In the genomic region with DNA sequence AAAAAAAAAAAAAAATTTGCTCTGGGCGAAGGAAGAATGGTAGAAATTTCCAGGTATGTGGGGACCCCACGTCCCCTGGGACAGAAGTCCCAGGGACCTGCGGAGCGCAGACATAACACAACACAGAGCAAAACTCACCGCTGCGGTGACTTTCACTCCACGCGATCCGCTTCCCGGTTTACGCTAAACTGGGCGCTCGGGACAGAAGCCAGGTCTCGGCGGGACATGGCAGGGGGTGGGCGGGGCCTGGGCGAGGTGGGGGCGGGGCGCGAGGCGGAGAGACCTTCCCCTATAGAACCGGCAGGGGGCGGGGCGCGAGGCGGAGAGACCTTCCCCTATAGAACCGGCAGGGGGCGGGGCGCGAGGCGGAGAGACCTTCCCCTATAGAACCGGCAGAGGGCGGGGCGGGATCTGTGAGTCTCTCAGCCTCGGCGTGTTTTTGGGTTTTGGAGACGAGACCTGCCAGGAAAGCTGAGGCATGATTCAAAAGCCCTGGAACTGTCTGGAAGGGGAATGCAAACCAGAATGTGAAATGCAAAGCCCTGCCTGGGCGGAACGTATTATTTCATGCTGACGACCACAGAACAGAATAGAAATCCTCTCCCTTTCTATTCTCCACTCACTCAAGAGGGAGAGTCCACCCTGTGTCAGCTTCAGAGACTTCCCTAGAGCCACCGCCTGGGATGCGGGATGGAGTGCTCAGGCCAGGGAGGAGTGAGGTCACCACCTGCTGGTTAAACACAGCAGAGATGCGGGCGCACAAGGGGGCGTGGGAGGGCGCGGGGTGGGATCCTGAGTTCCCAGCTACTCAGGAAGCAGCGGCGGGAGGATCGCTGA, we compare ENCODE assay signal across 8 cellular contexts.
DNase-seq lines count a peak whose midpoint lies in the region; ATAC-seq, FAIRE-seq and TF ChIP-seq lines count a peak whose summit lies in the region.

No MANE protein-coding gene starts in this region.

- peaks cover 15% of the 10 kb centered on the region for H3K36me3 Mint-ChIP-seq in nephron (ENCODE audit: low read depth)
- peaks cover 10% of the 10 kb centered on the region for H3K36me3 Mint-ChIP-seq in stimulated activated memory B cell treated with anti-CD40 and anti-IgM and Interleukin-4, amounts not matched to agents 10 μg/mL and 1 μg/mL and 100 μg/mL, for 72 hours

- peak; percentile 36 for TF ChIP-seq CTCF in GM13977 (IDR thresholded peaks at IDR 0.05; ENCODE audit: extremely low read depth, insufficient read depth, missing control alignments)
- TF ChIP-seq CTCF in fibroblast of pulmonary artery (IDR thresholded peaks at IDR 0.05; ENCODE audit: low read length, missing control alignments) = peak; percentile 13
- TF ChIP-seq CTCF in nephron (IDR thresholded peaks at IDR 0.05; ENCODE audit: unreplicated experiment in 3 of 3) = peak; percentile 83 to 88 (median 84)

- H3K9me3 Mint-ChIP-seq in nephron = peaks cover 13% of the 10 kb centered on the region
- peaks cover 11% of the 10 kb centered on the region for H3K9me3 Mint-ChIP-seq in stimulated activated memory B cell treated with anti-CD40 and anti-IgM and Interleukin-4, amounts not matched to agents 10 μg/mL and 1 μg/mL and 100 μg/mL, for 72 hours

- H3K4me3 Mint-ChIP-seq in nephron = peak overlapping the region; percentile 83 to 92 (median 87)
- peak overlapping the region; percentile 65 for H3K4me3 Mint-ChIP-seq in stimulated activated memory B cell treated with anti-CD40 and anti-IgM and Interleukin-4, amounts not matched to agents 10 μg/mL and 1 μg/mL and 100 μg/mL, for 72 hours

- DNase-seq in GM13977 (ENCODE audit: low spot score) = peak; percentile 77
- DNase-seq in RCC 7860 (ENCODE audit: low spot score) = peak; percentile 44
- peak; percentile 73 for DNase-seq in activated effector memory CD4-positive, alpha-beta T cell treated with Interleukin-2 at 50 U/mL for 16 hours
- DNase-seq in fibroblast of pulmonary artery (ENCODE audit: low read depth) = peak; percentile 83
- DNase-seq in SIG-M5 treated with dmso at 0.1 percent for 504 hours (lab: John Stamatoyannopoulos, UW; ENCODE audit: unreplicated experiment) = no peak
- no peak for DNase-seq in NK-92 (lab: John Stamatoyannopoulos, UW; ENCODE audit: unreplicated experiment)

- H3K27me3 Mint-ChIP-seq in nephron (ENCODE audit: low read depth) = peaks cover 3% of the 10 kb centered on the region
- H3K27me3 Mint-ChIP-seq in stimulated activated memory B cell treated with anti-CD40 and anti-IgM and Interleukin-4, amounts not matched to agents 10 μg/mL and 1 μg/mL and 100 μg/mL, for 72 hours = peaks cover 24% of the 10 kb centered on the region

- in situ Hi-C loops in GM13977 (cut with MboI; ENCODE audit: low pct_unique_long_range_greater_than_20kb, low sequenced_read_pairs, unreplicated experiment) = no loop called here

- H3K4me3 ChIP-seq in fibroblast of pulmonary artery (replicated peaks; ENCODE audit: low read depth, low read length) = peak overlapping the region; percentile 64

- peaks cover 5% of the 10 kb centered on the region for H3K4me1 Mint-ChIP-seq in nephron
- no peaks in the 10 kb centered on the region for H3K4me1 Mint-ChIP-seq in stimulated activated memory B cell treated with anti-CD40 and anti-IgM and Interleukin-4, amounts not matched to agents 10 μg/mL and 1 μg/mL and 100 μg/mL, for 72 hours

- no peak for FAIRE-seq in RCC 7860 (lab: Jason Lieb, UNC)

- peak overlapping the region; percentile 7 to 92 (median 86) for H3K27ac Mint-ChIP-seq in nephron
- H3K27ac Mint-ChIP-seq in stimulated activated memory B cell treated with anti-CD40 and anti-IgM and Interleukin-4, amounts not matched to agents 10 μg/mL and 1 μg/mL and 100 μg/mL, for 72 hours = no peak overlapping the region

- ATAC-seq in stimulated activated memory B cell treated with anti-CD40 and anti-IgM and Interleukin-4, amounts not matched to agents 10 μg/mL and 1 μg/mL and 100 μg/mL, for 72 hours = peak; percentile 63

Comparison
In these comparisons a context has a peak if more than half of its experiments do, and no peak if none do; other contexts are left out.
1. DNase-seq: peak in GM13977 (single experiment), RCC 7860 (single experiment), activated effector memory CD4-positive, alpha-beta T cell treated with Interleukin-2 at 50 U/mL for 16 hours (single experiment) and fibroblast of pulmonary artery (single experiment); none in SIG-M5 treated with dmso at 0.1 percent for 504 hours (single experiment) and NK-92 (single experiment).
2. CTCF ChIP-seq: peak in every context shown above with its lines; median percentile 84 in nephron; 36 in GM13977; 13 in fibroblast of pulmonary artery.